9 cellular contexts compared by ENCODE assay signal in the genomic region with DNA sequence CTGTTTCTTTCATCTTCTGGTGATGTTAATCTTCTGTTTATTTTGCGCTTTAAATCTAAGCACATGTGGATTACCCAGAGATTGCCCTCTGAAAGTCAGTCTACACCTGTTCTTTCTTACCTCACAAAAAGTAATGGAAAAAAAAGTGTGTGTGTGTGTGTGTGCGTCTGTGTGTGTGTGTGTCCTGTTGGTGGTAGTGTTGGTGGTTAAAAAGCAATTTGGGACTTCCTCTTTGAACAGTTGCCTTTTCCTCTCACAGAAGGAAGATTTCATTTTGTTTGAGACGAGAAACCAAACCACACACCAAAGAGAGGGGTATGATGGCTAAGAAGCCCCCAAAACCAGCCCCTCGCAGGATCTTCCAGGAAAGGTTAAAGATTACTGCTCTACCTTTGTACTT. TPM values are rescaled to one million over a fixed set of nuclear protein-coding genes. Genes with fewer than 3 reads are reported as not detected.
DNase-seq lines count a peak whose midpoint lies in the region; ATAC-seq, FAIRE-seq and TF ChIP-seq lines count a peak whose summit lies in the region.
"Had no signal": no experiment of that assay in that cellular context is flagged by ENCODE, and none has a peak within 500 bp of the region (broad histone marks: within the 10 kb centered on the region; RNA-seq: fewer than 3 reads in every experiment).

STAP1 (plus strand) TSS at position 235 of the 400 bp plus-strand sequence; CDS start at position 318, 83 bp downstream.

- DNase-seq in GM12892 (ENCODE audit: insufficient read length): no peak
- peak; percentile 87 for DNase-seq in KG1 (lab: John Stamatoyannopoulos, UW)
- no peak for DNase-seq in cortex of kidney (lab: John Stamatoyannopoulos, UW)
- DNase-seq in NCI-H69 (lab: John Stamatoyannopoulos, UW): no peak
- no peak for DNase-seq in NCI-H128 (lab: John Stamatoyannopoulos, UW; ENCODE audit: unreplicated experiment)
- no peak for DNase-seq in amniotic stem cell (lab: John Stamatoyannopoulos, UW)

- intact Hi-C loops in dendritic cell treated with granulocyte-macrophage colony-stimulating factor and Interleukin-4, amounts not matched to agents 40 ng/mL and 50 ng/mL, for 4 days (cut with micrococcal nuclease): no loop called here

- TF ChIP-seq POLR2A in GM12892 (IDR thresholded peaks at IDR 0.05; ENCODE audit: low read depth, low read length): 0 out of 2 replicates have a peak, but pooled peaks have one; percentile 45

- no peaks in the 10 kb centered on the region for H3K27me3 Mint-ChIP-seq in dendritic cell treated with granulocyte-macrophage colony-stimulating factor and Interleukin-4, amounts not matched to agents 40 ng/mL and 50 ng/mL, for 4 days

- peak; percentile 91 for FAIRE-seq in GM12892 (lab: Jason Lieb, UNC)

- no peaks in the 10 kb centered on the region for H3K9me3 Mint-ChIP-seq in dendritic cell treated with granulocyte-macrophage colony-stimulating factor and Interleukin-4, amounts not matched to agents 40 ng/mL and 50 ng/mL, for 4 days
- H3K9me3 Mint-ChIP-seq: nephron had no signal

- H3K4me1 Mint-ChIP-seq in dendritic cell treated with granulocyte-macrophage colony-stimulating factor and Interleukin-4, amounts not matched to agents 40 ng/mL and 50 ng/mL, for 4 days (ENCODE audit: low read depth): peaks cover 24% of the 10 kb centered on the region

- H3K27ac Mint-ChIP-seq in dendritic cell treated with granulocyte-macrophage colony-stimulating factor and Interleukin-4, amounts not matched to agents 40 ng/mL and 50 ng/mL, for 4 days: peak within 1 kb of the TSS; percentile 77
- H3K27ac Mint-ChIP-seq: nephron had no signal

- peak; percentile 63 for ATAC-seq in GM21367 (IDR thresholded peaks at IDR 0.05; ENCODE audit: unreplicated experiment)

- peak within 1 kb of the TSS; percentile 64 for H3K4me3 Mint-ChIP-seq in dendritic cell treated with granulocyte-macrophage colony-stimulating factor and Interleukin-4, amounts not matched to agents 40 ng/mL and 50 ng/mL, for 4 days
- H3K4me3 Mint-ChIP-seq: nephron had no signal

- no peaks in the 10 kb centered on the region for H3K36me3 Mint-ChIP-seq in dendritic cell treated with granulocyte-macrophage colony-stimulating factor and Interleukin-4, amounts not matched to agents 40 ng/mL and 50 ng/mL, for 4 days (ENCODE audit: low read depth)

RNA-seq across cellular contexts. Expression of gene STAP1, which starts in this region (rescaled TPM):
- polyA plus RNA-seq in GM12892 (2012; ENCODE audit: missing spikeins): 20.0 TPM
